In the genomic region with DNA sequence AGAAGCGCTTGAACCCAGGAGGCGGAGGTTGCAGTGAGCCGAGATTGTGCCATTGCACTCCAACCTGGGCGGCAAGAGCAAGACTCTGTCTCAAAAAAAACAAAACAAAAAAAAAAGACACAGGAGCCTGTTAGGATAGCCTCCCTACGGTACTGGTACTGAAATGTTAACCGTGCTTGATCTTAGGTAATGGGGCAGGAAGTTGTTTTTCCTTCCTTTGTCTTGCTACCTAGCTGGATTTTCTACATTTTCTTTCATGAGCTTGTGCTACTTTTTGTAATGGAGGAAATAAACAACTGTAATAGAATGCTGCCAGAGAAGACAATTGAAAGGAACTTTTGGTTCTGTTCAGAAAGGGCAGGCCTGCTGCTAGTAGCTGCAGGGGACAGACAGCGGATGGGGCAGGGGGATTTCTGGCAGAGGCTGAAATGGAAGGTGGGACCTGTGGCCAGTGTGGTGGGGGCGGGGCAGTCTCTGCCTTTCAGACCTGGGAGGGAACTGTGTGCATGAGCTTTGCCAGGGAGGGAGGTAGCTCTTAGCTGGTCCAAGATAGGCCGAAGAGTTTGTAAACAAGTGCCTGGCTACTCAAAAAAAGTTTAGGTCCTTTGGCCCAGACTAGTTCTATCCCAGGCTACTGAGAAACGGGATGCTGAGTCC, we compare ENCODE assay signal across 14 cellular contexts. TPM values are rescaled to one million over a fixed set of nuclear protein-coding genes. Genes with fewer than 3 reads are reported as not detected.
DNase-seq lines count a peak whose midpoint lies in the region; ATAC-seq and TF ChIP-seq lines count a peak whose summit lies in the region.
"Had no signal": no experiment of that assay in that cellular context is flagged by ENCODE, and none has a peak within 500 bp of the region (broad histone marks: within the 10 kb centered on the region; RNA-seq: fewer than 3 reads in every experiment).

No MANE protein-coding gene starts in this region.

- TF ChIP-seq CTCF in PC-9 (conservative IDR thresholded peaks at IDR 0.05) (no peak), lower lobe of right lung (IDR thresholded peaks at IDR 0.05) (no peak)

- H3K27me3 ChIP-seq in PC-9 (ENCODE audit: insufficient read depth, low read depth) (no peaks in the 10 kb centered on the region), lower lobe of right lung (ENCODE audit: low read depth) (no peaks in the 10 kb centered on the region)
- H3K27me3 ChIP-seq: adrenal gland, Peyer's patch, suprapubic skin had no signal

- no peaks in the 10 kb centered on the region for H4K20me1 ChIP-seq in PC-9 (ENCODE audit: insufficient read depth)

- CTCF ChIA-PET in PC-9 (lab: Charles Lee): interaction anchor here (0.6 to 1.2 kb wide), 5 partner anchors 9 to 316 kb away, joined by 3 to 10 read pairs (median 5); no protein-coding TSS in a partner anchor

- no peaks in the 10 kb centered on the region for H3K9me3 Mint-ChIP-seq in stimulated activated naive B cell treated with anti-CD40 and anti-IgM and Interleukin-4, amounts not matched to agents 10 μg/mL and 1 μg/mL and 100 μg/mL, for 72 hours

- POLR2A ChIA-PET in PC-9 (lab: Charles Lee; ENCODE audit: unreplicated experiment): interaction anchor here (0.7 kb wide), 1 partner anchor 329 kb away, joined by 7 read pairs; no protein-coding TSS in a partner anchor

- no peaks in the 10 kb centered on the region for H3K36me3 Mint-ChIP-seq in stimulated activated naive B cell treated with anti-CD40 and anti-IgM and Interleukin-4, amounts not matched to agents 10 μg/mL and 1 μg/mL and 100 μg/mL, for 72 hours

- H3K36me3 ChIP-seq in PC-9 (ENCODE audit: low read depth) (no peaks in the 10 kb centered on the region), lower lobe of right lung (no peaks in the 10 kb centered on the region)
- H3K36me3 ChIP-seq: adrenal gland, Peyer's patch, suprapubic skin had no signal

- no TSS peak for BruUV-seq in PC-9 (replicated peaks; lab: Mats Ljungman, UMichigan)

- no peak overlapping the region for H3K4me3 Mint-ChIP-seq in stimulated activated naive B cell treated with anti-CD40 and anti-IgM and Interleukin-4, amounts not matched to agents 10 μg/mL and 1 μg/mL and 100 μg/mL, for 72 hours

- H3K4me3 ChIP-seq in PC-9 (no peak overlapping the region), lower lobe of right lung (no peak overlapping the region)
- H3K4me3 ChIP-seq: adrenal gland, Peyer's patch, suprapubic skin had no signal

- peaks cover 0 to 1% of the 10 kb centered on the region in 2 donors for H3K4me1 Mint-ChIP-seq in stimulated activated naive B cell treated with anti-CD40 and anti-IgM and Interleukin-4, amounts not matched to agents 10 μg/mL and 1 μg/mL and 100 μg/mL, for 72 hours

- H3K4me1 ChIP-seq in PC-9 (replicated peaks; ENCODE audit: insufficient read depth): peaks cover 33% of the 10 kb centered on the region
- H3K4me1 ChIP-seq in lower lobe of right lung: peaks cover 14% of the 10 kb centered on the region
- H3K4me1 ChIP-seq: adrenal gland, Peyer's patch, suprapubic skin had no signal

- peaks cover 0 to 5% of the 10 kb centered on the region in 2 donors for H3K27me3 Mint-ChIP-seq in stimulated activated naive B cell treated with anti-CD40 and anti-IgM and Interleukin-4, amounts not matched to agents 10 μg/mL and 1 μg/mL and 100 μg/mL, for 72 hours

- H3K9me2 ChIP-seq in PC-9 (ENCODE audit: insufficient read depth): no peaks in the 10 kb centered on the region

- 0 out of 2 replicates have a peak overlapping the region, but pooled peaks have one; percentile 2 for H3K4me2 ChIP-seq in PC-9

- H2AFZ ChIP-seq in PC-9: no peak overlapping the region

- intact Hi-C loops in PC-9 (cut with micrococcal nuclease; ENCODE audit: unreplicated experiment) (loop anchor here (5.0 kb wide), 1 partner anchor 55 kb away; no protein-coding TSS in a partner anchor), lower lobe of right lung (cut with DNase I) (no loop called here)

- no peak for DNase-seq in PC-9
- no peak for DNase-seq in lower lobe of right lung
- DNase-seq in stimulated activated naive B cell treated with anti-CD40 and anti-IgM and Interleukin-4, amounts not matched to agents 10 μg/mL and 1 μg/mL and 100 μg/mL, for 72 hours: no peak
- no peak for DNase-seq in NCI-H1048 (lab: John Stamatoyannopoulos, UW)
- no peak for DNase-seq in amniotic stem cell (lab: John Stamatoyannopoulos, UW)
- DNase-seq in cerebellar nuclear complex (lab: John Stamatoyannopoulos, UW): no peak
- no peak for DNase-seq in NCI-H2081 treated with DMSO at 0.1 percent for 48 hours (lab: John Stamatoyannopoulos, UW)
- DNase-seq: adrenal gland, kidney glomerular epithelial cell, Peyer's patch, retina, SW 1271 had no signal

- H3K27ac ChIP-seq in PC-9 (no peak overlapping the region), lower lobe of right lung (no peak overlapping the region)
- H3K27ac ChIP-seq: adrenal gland, Peyer's patch had no signal

- H3K27ac Mint-ChIP-seq in stimulated activated naive B cell treated with anti-CD40 and anti-IgM and Interleukin-4, amounts not matched to agents 10 μg/mL and 1 μg/mL and 100 μg/mL, for 72 hours: peak overlapping the region; percentile 14

- ATAC-seq in esophagus mucosa: peak; percentile 36
- ATAC-seq in lower lobe of right lung: peak; percentile 72 to 75
- no peak for ATAC-seq in stimulated activated naive B cell treated with anti-CD40 and anti-IgM and Interleukin-4, amounts not matched to agents 10 μg/mL and 1 μg/mL and 100 μg/mL, for 72 hours (replicated peaks)

- 0 out of 2 replicates have a peak, but pooled peaks cover 8% of the 10 kb centered on the region for H3F3A ChIP-seq in PC-9 (ENCODE audit: insufficient read depth, low read depth)

- H3K9me3 ChIP-seq in PC-9 (ENCODE audit: insufficient read depth, low read depth) (no peaks in the 10 kb centered on the region), lower lobe of right lung (no peaks in the 10 kb centered on the region)
- H3K9me3 ChIP-seq: adrenal gland, Peyer's patch, suprapubic skin had no signal

- no peaks in the 10 kb centered on the region for H3K79me2 ChIP-seq in PC-9 (ENCODE audit: low read depth)

RNA-seq across cellular contexts. Expression of a gene that starts 49.0 kb away (rescaled TPM):
- total RNA-seq in PC-9 (2021) (63.6 and 70.7 TPM in 2 replicates), esophagus mucosa (216 TPM), lower lobe of right lung (48.1 TPM)

RNA-seq across cellular contexts. Expression of a gene that starts 49.8 kb away (rescaled TPM):
- total RNA-seq in PC-9 (2021) (87.9 and 96.7 TPM in 2 replicates), esophagus mucosa (114 TPM), lower lobe of right lung (46.7 TPM)

Comparison
In these comparisons a context has a peak if more than half of its experiments do, and no peak if none do; other contexts are left out.
1. ATAC-seq: peak in esophagus mucosa (single experiment) and lower lobe of right lung (2 of 2); none in stimulated activated naive B cell treated with anti-CD40 and anti-IgM and Interleukin-4, amounts not matched to agents 10 μg/mL and 1 μg/mL and 100 μg/mL, for 72 hours (0 of 2).